13 cellular contexts compared by ENCODE assay signal in the genomic region with DNA sequence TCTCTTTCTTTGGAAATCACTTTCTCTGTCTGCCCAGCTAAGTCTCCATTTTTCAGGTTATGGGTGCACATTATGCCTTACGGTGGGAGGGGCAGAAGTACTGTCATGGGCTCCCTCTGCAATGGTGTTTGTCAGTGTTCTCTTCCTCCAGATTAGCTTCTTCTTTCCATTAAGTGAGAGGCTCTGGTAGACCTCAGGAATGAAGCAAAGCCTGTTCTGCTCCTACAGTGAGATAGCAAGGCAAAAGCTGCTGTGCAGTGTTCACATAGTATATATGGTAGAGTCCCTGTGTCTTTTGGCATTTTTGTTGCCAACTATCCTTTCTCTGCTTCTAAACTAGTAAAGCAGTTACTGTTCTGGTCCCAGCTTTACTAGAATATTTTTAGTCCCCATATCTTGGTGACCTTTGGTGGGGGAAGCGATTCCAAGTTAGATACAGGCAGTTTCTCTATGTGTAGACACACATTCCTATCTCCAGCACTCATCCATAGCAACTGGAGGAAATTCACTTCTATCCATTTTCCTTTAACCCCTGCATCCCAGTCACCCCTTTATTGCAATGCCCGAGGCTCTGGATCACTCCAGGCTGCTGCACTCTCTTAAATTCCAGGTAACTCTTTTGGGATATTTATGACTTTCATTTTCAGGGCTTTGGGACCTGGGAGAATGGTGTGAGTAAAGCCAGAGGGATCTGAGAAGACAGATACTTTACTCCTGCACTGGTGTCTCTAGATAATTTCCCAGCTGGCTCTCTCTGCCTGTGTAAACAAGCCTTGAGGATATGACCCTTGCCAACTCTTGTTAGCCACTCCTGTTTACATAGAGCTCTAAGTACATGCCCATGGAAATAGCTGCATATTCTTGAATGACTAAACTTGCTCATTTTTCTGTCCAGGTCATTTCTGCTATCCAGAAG. TPM values are rescaled to one million over a fixed set of nuclear protein-coding genes. Genes with fewer than 3 reads are reported as not detected.
DNase-seq lines count a peak whose midpoint lies in the region; ATAC-seq, FAIRE-seq and TF ChIP-seq lines count a peak whose summit lies in the region.
"Had no signal": no experiment of that assay in that cellular context is flagged by ENCODE, and none has a peak within 500 bp of the region (broad histone marks: within the 10 kb centered on the region; RNA-seq: fewer than 3 reads in every experiment).

No MANE protein-coding gene starts in this region.

- H2AFZ ChIP-seq in IMR-90 (replicated peaks; ENCODE audit: low read length, poor library complexity) (peak overlapping the region; percentile 77), endothelial cell of umbilical vein (ENCODE audit: low read depth, low read length) (peak overlapping the region; percentile 35)

- no peak for TF ChIP-seq CTCF in IMR-90 (conservative IDR thresholded peaks at IDR 0.05; ENCODE audit: low read depth, low read length)
- no peak for TF ChIP-seq CTCF in endothelial cell of umbilical vein (IDR thresholded peaks at IDR 0.05; ENCODE audit: extremely low read depth in 1 of 2, insufficient read depth in 1 of 2, low read depth in 1 of 2, low read length in 2 of 2)

- intact Hi-C loops in IMR-90 (cut with micrococcal nuclease): loop anchor here (1.0 kb wide), 3 partner anchors 15 to 63 kb away; no protein-coding TSS in a partner anchor
- intact Hi-C loops in endothelial cell of umbilical vein (cut with micrococcal nuclease): loop anchor here (1.0 to 2.0 kb wide), 2 partner anchors 20 to 64 kb away; partner anchors contain the start of gene TRIM5

- peak overlapping the region; percentile 84 for H2BK120ac ChIP-seq in IMR-90 (ENCODE audit: low read depth, low read length)

- no TSS peak for BruUV-seq in IMR-90 (replicated peaks; lab: Mats Ljungman, UMichigan)
- no TSS peak for BruUV-seq in endothelial cell of umbilical vein (replicated peaks; lab: Mats Ljungman, UMichigan)

- peak overlapping the region; percentile 88 for H4K91ac ChIP-seq in IMR-90 (ENCODE audit: insufficient read depth, low read depth, low read length)

- peak; percentile 76 for DNase-seq in AG08395 (ENCODE audit: low spot score)
- peak; percentile 95 for DNase-seq in IMR-90
- peak; percentile 95 for DNase-seq in endothelial cell of umbilical vein (ENCODE audit: low read depth, low spot score)
- DNase-seq in AML-193 (lab: John Stamatoyannopoulos, UW): no peak
- no peak for DNase-seq in NCI-H2227 (lab: John Stamatoyannopoulos, UW; ENCODE audit: unreplicated experiment)
- DNase-seq in SW480 (ENCODE audit: low spot score): no peak
- DNase-seq: activated CD8-positive, alpha-beta memory T cell treated with anti-CD3 and anti-CD28 coated beads, Interleukin-2, amount 50 U/mL, for 48 hours; DMS79 treated with DMSO at 0.1 percent for 48 hours; gastrocnemius medialis had no signal

- H3K4ac ChIP-seq in IMR-90 (ENCODE audit: low read depth, low read length): peak overlapping the region; percentile 78

- peak overlapping the region; percentile 97 for H2BK5ac ChIP-seq in IMR-90 (ENCODE audit: low read depth, low read length, poor library complexity, severe bottlenecking)

- POLR2A ChIA-PET in IMR-90 (lab: Charles Lee; ENCODE audit: unreplicated experiment) (no interaction called here), endothelial cell of umbilical vein (lab: Charles Lee) (interaction anchor here (1.7 kb wide), 1 partner anchor 64 kb away, joined by 6 read pairs; the partner anchor contains the start of gene TRIM5)

- H3K9ac ChIP-seq in IMR-90 (ENCODE audit: low read depth, low read length) (peak overlapping the region; percentile 42), endothelial cell of umbilical vein (replicated peaks; ENCODE audit: extremely low read depth, insufficient read depth, low read length) (peak overlapping the region; percentile 50)

- peak overlapping the region; percentile 42 for H2AK9ac ChIP-seq in IMR-90 (replicated peaks; ENCODE audit: low read depth, low read length, poor library complexity)

- in situ Hi-C loops in IMR-90 (cut with MboI; ENCODE audit: low sequenced_read_pairs): loop anchor here (5.0 to 25.0 kb wide), 2 partner anchors 66 to 691 kb away; partner anchors contain the start of genes CAVIN3, TRIM22 and TRIM5

- H3K79me1 ChIP-seq in IMR-90 (ENCODE audit: low read depth in 1 of 2, low read length in 2 of 2): peaks cover 0 to 14% of the 10 kb centered on the region in 2 experiments; a peak in 2 of 4 replicates

- H3K23ac ChIP-seq in IMR-90 (ENCODE audit: low read depth, low read length): peak overlapping the region; percentile 95; the same call in 1 of the 2 replicates

- H4K20me1 ChIP-seq in IMR-90 (ENCODE audit: insufficient read depth, low read length) (no peaks in the 10 kb centered on the region), endothelial cell of umbilical vein (replicated peaks; ENCODE audit: control insufficient read depth, extremely low read depth, insufficient read depth, low read length) (no peaks in the 10 kb centered on the region)

- peak overlapping the region; percentile 86 for H3K27ac ChIP-seq in IMR-90 (ENCODE audit: insufficient read depth, low read length)
- peak overlapping the region; percentile 48 for H3K27ac ChIP-seq in endothelial cell of umbilical vein (ENCODE audit: insufficient read depth, low read depth, low read length)
- peak overlapping the region; percentile 89 for H3K27ac ChIP-seq in mesodermal cell (ENCODE audit: low read depth, low read length, severe bottlenecking)
- H3K27ac ChIP-seq: gastrocnemius medialis had no signal

- H3K9me3 ChIP-seq in IMR-90 (ENCODE audit: control insufficient read depth, insufficient read depth, low read length) (no peaks in the 10 kb centered on the region), endothelial cell of umbilical vein (replicated peaks; ENCODE audit: control insufficient read depth, insufficient read depth, low read length) (no peaks in the 10 kb centered on the region), mesodermal cell (ENCODE audit: control insufficient read depth, low read length) (no peaks in the 10 kb centered on the region)
- H3K9me3 ChIP-seq: gastrocnemius medialis had no signal

- WGBS in IMR-90 (ENCODE audit: extremely low coverage in 2 of 2, insufficient read length in 1 of 2), 2 experiments: no CpG with 5 or more reads among the region's 3 CpGs
- WGBS in mesodermal cell (ENCODE audit: insufficient coverage in 2 of 2), 2 experiments: 33 to 62% methylated on average over 1 to 2 of the region's 3 CpGs

- peak overlapping the region; percentile 82 to 87 for H4K8ac ChIP-seq in IMR-90 (ENCODE audit: low read depth in 2 of 2, low read length in 2 of 2)

- peak overlapping the region; percentile 15; the same call in 1 of the 2 replicates for H3K4me3 ChIP-seq in IMR-90 (ENCODE audit: insufficient read depth, low read depth, low read length)
- no peak overlapping the region for H3K4me3 ChIP-seq in endothelial cell of umbilical vein (replicated peaks in 1 of 3; ENCODE audit: insufficient read depth in 1 of 3, low read depth in 1 of 3, low read length in 3 of 3)
- no peak overlapping the region for H3K4me3 ChIP-seq in mesodermal cell (ENCODE audit: extremely low read depth, insufficient read depth, low read length, poor library complexity, severe bottlenecking)
- H3K4me3 ChIP-seq: gastrocnemius medialis had no signal

- CTCF ChIA-PET in IMR-90 (lab: Yijun Ruan, JAX) (interaction anchor here (0.6 to 1.3 kb wide), 2 partner anchors 58 to 1839 kb away, joined by 3 read pairs; no protein-coding TSS in a partner anchor), endothelial cell of umbilical vein (lab: Charles Lee) (interaction anchor here (0.6 to 2.5 kb wide), 7 partner anchors 11 to 145 kb away, joined by 3 to 20 read pairs (median 3); no protein-coding TSS in a partner anchor)

- peak overlapping the region; percentile 95 for H3K18ac ChIP-seq in IMR-90 (ENCODE audit: low read depth, low read length)

- no peaks in the 10 kb centered on the region for H3K36me3 ChIP-seq in IMR-90 (ENCODE audit: control insufficient read depth, insufficient read depth, low read length)
- H3K36me3 ChIP-seq in endothelial cell of umbilical vein (ENCODE audit: control insufficient read depth in 2 of 2, extremely low read depth in 1 of 2, insufficient read depth in 2 of 2, low read length in 2 of 2): no peaks in the 10 kb centered on the region
- H3K36me3 ChIP-seq in mesodermal cell (ENCODE audit: control insufficient read depth, insufficient read depth, low read length): no peaks in the 10 kb centered on the region
- H3K36me3 ChIP-seq: gastrocnemius medialis had no signal

- no peak for TF ChIP-seq RAD21 in IMR-90 (IDR thresholded peaks at IDR 0.05; ENCODE audit: low read length)

- H3K4me1 ChIP-seq in IMR-90 (ENCODE audit: control insufficient read depth, insufficient read depth, low read length): peaks cover 21% of the 10 kb centered on the region
- H3K4me1 ChIP-seq in endothelial cell of umbilical vein (ENCODE audit: control insufficient read depth, extremely low read depth, insufficient read depth, low read length): peaks cover 22% of the 10 kb centered on the region
- H3K4me1 ChIP-seq in mesodermal cell (ENCODE audit: control insufficient read depth, insufficient read depth, low read length, poor library complexity, severe bottlenecking): peaks cover 13% of the 10 kb centered on the region

- peak overlapping the region; percentile 95; the same call in 2 of the 3 replicates for H2BK15ac ChIP-seq in IMR-90 (ENCODE audit: low read depth, low read length)

- peak overlapping the region; percentile 76 for H4K5ac ChIP-seq in IMR-90 (ENCODE audit: low read depth, low read length)

- no peak for TF ChIP-seq POLR2A in IMR-90 (IDR thresholded peaks at IDR 0.05; ENCODE audit: low read depth, low read length)
- peak; percentile 47 for TF ChIP-seq POLR2A in endothelial cell of umbilical vein (IDR thresholded peaks at IDR 0.05; ENCODE audit: low read depth, low read length)

- peak overlapping the region; percentile 69; the same call in 1 of the 2 replicates for H2AK5ac ChIP-seq in IMR-90 (ENCODE audit: low read depth, low read length)

- peak overlapping the region; percentile 53 for H3K56ac ChIP-seq in IMR-90 (ENCODE audit: extremely low read depth, insufficient read depth, low read length)

- H3K79me2 ChIP-seq in endothelial cell of umbilical vein (ENCODE audit: control insufficient read depth, insufficient read depth, low read length): no peaks in the 10 kb centered on the region

- H2BK20ac ChIP-seq in IMR-90 (ENCODE audit: low read depth, low read length): peak overlapping the region; percentile 85

- H3K27me3 ChIP-seq in IMR-90 (ENCODE audit: control insufficient read depth, insufficient read depth, low read length): no peaks in the 10 kb centered on the region
- H3K27me3 ChIP-seq in endothelial cell of umbilical vein (ENCODE audit: control insufficient read depth in 2 of 2, insufficient read depth in 2 of 2, low read length in 2 of 2): no peaks in the 10 kb centered on the region
- H3K27me3 ChIP-seq: gastrocnemius medialis had no signal

- peak overlapping the region; percentile 90 for H3K4me2 ChIP-seq in IMR-90 (ENCODE audit: low read depth, low read length)
- H3K4me2 ChIP-seq in endothelial cell of umbilical vein (ENCODE audit: insufficient read depth, low read length): peak overlapping the region; percentile 43

- ATAC-seq in IMR-90 (ENCODE audit: low read depth) (peak; percentile 76), GM19467 (IDR thresholded peaks at IDR 0.05; ENCODE audit: unreplicated experiment) (no peak)
- ATAC-seq: gastrocnemius medialis had no signal

- peak; percentile 99 for FAIRE-seq in endothelial cell of umbilical vein (lab: Jason Lieb, UNC)

- dilution Hi-C loops in IMR-90 (cut with HindIII; ENCODE audit: low sequenced_read_pairs, unreplicated experiment): no loop called here
- dilution Hi-C loops in endothelial cell of umbilical vein (cut with MboI; ENCODE audit: extremely low pct_ligation_motif_present, low sequenced_read_pairs): no loop called here

- H3K14ac ChIP-seq in IMR-90 (replicated peaks; ENCODE audit: low read depth, low read length): peak overlapping the region; percentile 89

- H3K9me1 ChIP-seq in IMR-90 (ENCODE audit: insufficient read depth, low read length): peaks cover 13% of the 10 kb centered on the region
- H3K9me1 ChIP-seq in endothelial cell of umbilical vein (replicated peaks; ENCODE audit: control insufficient read depth, extremely low read depth, insufficient read depth, low read length): no peaks in the 10 kb centered on the region

RNA-seq across cellular contexts. Expression of gene TRIM34, which starts 3.9 kb away (rescaled TPM):
- 8.6 and 12.5 TPM in 2 replicates for total RNA-seq in IMR-90 (2012; rRNA removed)
- 5.3 and 6.1 TPM in 2 replicates for polyA plus RNA-seq in IMR-90 (2012; rRNA removed)
- polyA plus RNA-seq in IMR-90 (2012; cell fraction: cytosol; rRNA removed): 2.0 TPM in 2 replicates
- polyA plus RNA-seq in IMR-90 (2012; cell fraction: nucleus; rRNA removed; ENCODE audit: low replicate concordance): 1.8 and 20.8 TPM in 2 replicates
- total RNA-seq in endothelial cell of umbilical vein: 5.2 and 6.7 TPM in 2 replicates
- 14.6 and 15.2 TPM in 2 replicates for polyA plus RNA-seq in endothelial cell of umbilical vein
- 8.1 and 9.2 TPM in 2 replicates for polyA plus RNA-seq in endothelial cell of umbilical vein (2011; cell fraction: cytosol; rRNA removed)
- polyA plus RNA-seq in endothelial cell of umbilical vein (2011; cell fraction: nucleus; rRNA removed): 17.1 and 21.1 TPM in 2 replicates
- 8.1 and 11.7 TPM in 2 replicates for polyA plus RNA-seq in endothelial cell of umbilical vein (2012)
- 14.6 and 17.7 TPM in 2 replicates for polyA minus RNA-seq in endothelial cell of umbilical vein
- 0.82 TPM for polyA minus RNA-seq in endothelial cell of umbilical vein (2011; cell fraction: cytosol; rRNA and poly(A)+ RNA removed)
- polyA minus RNA-seq in endothelial cell of umbilical vein (2011; cell fraction: nucleus; rRNA and poly(A)+ RNA removed): 5.2 and 6.9 TPM in 2 replicates
- polyA plus RNA-seq in mesodermal cell (2013, experiment 1 of 2): 2.5 TPM
- polyA plus RNA-seq in mesodermal cell (2013, experiment 2 of 2): 2.8 TPM

RNA-seq across cellular contexts. Expression of gene TRIM6, which starts 24.4 kb away (rescaled TPM):
- 3.9 and 5.0 TPM in 2 replicates for total RNA-seq in IMR-90 (2012; rRNA removed)
- 3.7 and 4.7 TPM in 2 replicates for polyA plus RNA-seq in IMR-90 (2012; rRNA removed)
- polyA plus RNA-seq in IMR-90 (2012; cell fraction: cytosol; rRNA removed): 1.5 and 1.9 TPM in 2 replicates
- polyA plus RNA-seq in IMR-90 (2012; cell fraction: nucleus; rRNA removed; ENCODE audit: low replicate concordance): 1.2 and 4.9 TPM in 2 replicates
- total RNA-seq in endothelial cell of umbilical vein: 4.8 and 5.6 TPM in 2 replicates
- polyA plus RNA-seq in endothelial cell of umbilical vein: 3.3 and 3.9 TPM in 2 replicates
- polyA plus RNA-seq in endothelial cell of umbilical vein (2011; cell fraction: cytosol; rRNA removed): 2.5 TPM in 2 replicates
- 2.7 and 3.6 TPM in 2 replicates for polyA plus RNA-seq in endothelial cell of umbilical vein (2011; cell fraction: nucleus; rRNA removed)
- polyA plus RNA-seq in endothelial cell of umbilical vein (2012): 2.6 and 4.9 TPM in 2 replicates
- polyA minus RNA-seq in endothelial cell of umbilical vein: 2.6 and 2.9 TPM in 2 replicates
- not detected for polyA minus RNA-seq in endothelial cell of umbilical vein (2011; cell fraction: cytosol; rRNA and poly(A)+ RNA removed)
- polyA minus RNA-seq in endothelial cell of umbilical vein (2011; cell fraction: nucleus; rRNA and poly(A)+ RNA removed): 1.1 and 1.5 TPM in 2 replicates
- polyA plus RNA-seq in mesodermal cell (2013, experiment 1 of 2): 13.8 TPM
- polyA plus RNA-seq in mesodermal cell (2013, experiment 2 of 2): 15.2 TPM

RNA-seq across cellular contexts. Expression of gene OR52B6, which starts 40.2 kb away (rescaled TPM):
- total RNA-seq in IMR-90 (2012; rRNA removed): not detected in 2 replicates
- polyA plus RNA-seq in IMR-90 (2012; rRNA removed): not detected in 2 replicates
- not detected in 2 replicates for polyA plus RNA-seq in IMR-90 (2012; cell fraction: cytosol; rRNA removed)
- not detected in 2 replicates for polyA plus RNA-seq in IMR-90 (2012; cell fraction: nucleus; rRNA removed; ENCODE audit: low replicate concordance)
- not detected in 2 replicates for total RNA-seq in endothelial cell of umbilical vein
- not detected in 2 replicates for polyA plus RNA-seq in endothelial cell of umbilical vein
- polyA plus RNA-seq in endothelial cell of umbilical vein (2011; cell fraction: cytosol; rRNA removed): not detected in 2 replicates
- not detected in 2 replicates for polyA plus RNA-seq in endothelial cell of umbilical vein (2011; cell fraction: nucleus; rRNA removed)
- not detected in 2 replicates for polyA plus RNA-seq in endothelial cell of umbilical vein (2012)
- not detected in 2 replicates for polyA minus RNA-seq in endothelial cell of umbilical vein
- polyA minus RNA-seq in endothelial cell of umbilical vein (2011; cell fraction: cytosol; rRNA and poly(A)+ RNA removed): not detected
- not detected in 2 replicates for polyA minus RNA-seq in endothelial cell of umbilical vein (2011; cell fraction: nucleus; rRNA and poly(A)+ RNA removed)
- not detected for polyA plus RNA-seq in mesodermal cell (2013, experiment 1 of 2)
- not detected for polyA plus RNA-seq in mesodermal cell (2013, experiment 2 of 2)
- total RNA-seq: gastrocnemius medialis, skeletal muscle tissue had no signal
- polyA plus RNA-seq: thymus had no signal

Comparison
In these comparisons a context has a peak if more than half of its experiments do, and no peak if none do; other contexts are left out.
1. DNase-seq: peak in AG08395 (single experiment), IMR-90 (single experiment) and endothelial cell of umbilical vein (single experiment); none in AML-193 (0 of 2), NCI-H2227 (single experiment) and SW480 (single experiment).
2. Peak in every context shown above with its lines, with median percentiles within 50 percentile points of each other: H3K27ac ChIP-seq.